27 cellular contexts compared by ENCODE assay signal in the genomic region with DNA sequence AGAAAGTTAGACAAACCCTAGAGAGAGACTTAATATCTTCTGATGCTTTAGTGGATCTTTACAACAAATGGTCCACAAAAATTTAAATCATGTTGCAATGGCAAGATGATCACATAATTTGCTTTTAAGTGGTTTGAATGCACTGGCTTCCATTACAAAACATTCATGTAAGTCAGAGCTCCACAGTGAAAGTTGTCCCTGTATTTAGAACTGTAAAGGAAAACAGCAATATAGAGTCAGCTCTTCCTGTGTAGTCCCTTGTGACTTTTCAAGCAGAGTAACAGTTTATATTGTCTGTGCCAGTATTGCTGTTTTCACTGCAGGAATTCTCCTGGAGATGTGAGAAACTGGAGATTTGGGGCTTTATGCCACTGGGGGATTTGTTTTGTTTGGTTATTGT.
"Had no signal": no experiment of that assay in that cellular context is flagged by ENCODE, and none has a peak within 500 bp of the region (broad histone marks: within the 10 kb centered on the region; RNA-seq: fewer than 3 reads in every experiment).

No MANE protein-coding gene starts in this region.

- H3K4me2 ChIP-seq: hepatocyte had no signal

- H3K4me3 ChIP-seq: dorsolateral prefrontal cortex, gastroesophageal sphincter, heart left ventricle, hepatocyte, psoas muscle, sigmoid colon, testis, tibial artery, upper lobe of left lung had no signal

- H3K4me3 Mint-ChIP-seq: naive thymus-derived CD8-positive, alpha-beta T cell; nephron progenitor cell; stimulated activated effector memory CD8-positive, alpha-beta T cell treated with anti-CD3 and anti-CD28 coated beads, Interleukin-12 subunit alpha, Interleukin-12 subunit beta, amount 100 ng/mL, for 72 hours had no signal

- H3K36me3 ChIP-seq: tibial artery had no signal

- H3K27ac ChIP-seq: dorsolateral prefrontal cortex, epithelial cell of prostate, foreskin keratinocyte, heart left ventricle, hepatocyte, psoas muscle, testis, tibial artery, upper lobe of left lung had no signal

- H3K27me3 ChIP-seq: foreskin keratinocyte, gastroesophageal sphincter, heart left ventricle, hepatocyte, sigmoid colon, testis, tibial artery, upper lobe of left lung had no signal

- H3K9me3 ChIP-seq: gastroesophageal sphincter, heart left ventricle, psoas muscle, sigmoid colon, testis, tibial artery, upper lobe of left lung had no signal

- ATAC-seq: esophagus mucosa; foreskin keratinocyte; gastroesophageal sphincter; heart left ventricle; left lobe of liver; naive thymus-derived CD8-positive, alpha-beta T cell; psoas muscle; right cardiac atrium; stimulated activated effector memory CD8-positive, alpha-beta T cell treated with anti-CD3 and anti-CD28 coated beads, Interleukin-12 subunit alpha, Interleukin-12 subunit beta, amount 100 ng/mL, for 72 hours; stimulated activated naive CD8-positive, alpha-beta T cell treated with anti-CD3 and anti-CD28 coated beads, Interleukin-15, Interleukin-2, amounts not matched to agents 100 U/mL and 50 U/mL, for 24 hours had no signal

- FAIRE-seq: colon, urothelium cell line had no signal

- H3K9me3 Mint-ChIP-seq: naive thymus-derived CD8-positive, alpha-beta T cell; nephron progenitor cell; stimulated activated effector memory CD8-positive, alpha-beta T cell treated with anti-CD3 and anti-CD28 coated beads, Interleukin-12 subunit alpha, Interleukin-12 subunit beta, amount 100 ng/mL, for 72 hours had no signal

- H3K4me1 Mint-ChIP-seq: naive thymus-derived CD8-positive, alpha-beta T cell; stimulated activated effector memory CD8-positive, alpha-beta T cell treated with anti-CD3 and anti-CD28 coated beads, Interleukin-12 subunit alpha, Interleukin-12 subunit beta, amount 100 ng/mL, for 72 hours had no signal

- H3K36me3 Mint-ChIP-seq: naive thymus-derived CD8-positive, alpha-beta T cell; stimulated activated effector memory CD8-positive, alpha-beta T cell treated with anti-CD3 and anti-CD28 coated beads, Interleukin-12 subunit alpha, Interleukin-12 subunit beta, amount 100 ng/mL, for 72 hours had no signal

- H3K4me1 ChIP-seq: testis had no signal

- DNase-seq: dorsolateral prefrontal cortex; effector CD4-positive, alpha-beta T cell; foreskin keratinocyte; heart left ventricle; kidney; mammary epithelial cell; naive thymus-derived CD8-positive, alpha-beta T cell; nephron progenitor cell; nucleus accumbens; psoas muscle; right cardiac atrium; sigmoid colon; stimulated activated CD4-positive, alpha-beta T cell treated with anti-CD3 and anti-CD28 coated beads, Interleukin-2, amount 100 ng/mL, for 24 hours; stimulated activated CD4-positive, alpha-beta T cell treated with anti-CD3 and anti-CD28 coated beads, Interleukin-4, amount 100 ng/mL, for 24 hours; stimulated activated naive CD8-positive, alpha-beta T cell treated with anti-CD3 and anti-CD28 coated beads, Interleukin-15, Interleukin-2, amounts not matched to agents 100 U/mL and 50 U/mL, for 24 hours; substantia nigra; testis; tibial artery; upper lobe of left lung had no signal

- H2AFZ ChIP-seq: hepatocyte had no signal

- H3K27ac Mint-ChIP-seq: naive thymus-derived CD8-positive, alpha-beta T cell; nephron progenitor cell; stimulated activated effector memory CD8-positive, alpha-beta T cell treated with anti-CD3 and anti-CD28 coated beads, Interleukin-12 subunit alpha, Interleukin-12 subunit beta, amount 100 ng/mL, for 72 hours had no signal
